14 cellular contexts compared by ENCODE assay signal in genomic region chr19:49807174-49807830, GRCh38. TPM values are rescaled to one million over a fixed set of nuclear protein-coding genes. Genes with fewer than 3 reads are reported as not detected.
DNase-seq lines count a peak whose midpoint lies in the region; ATAC-seq, FAIRE-seq and TF ChIP-seq lines count a peak whose summit lies in the region.
"Had no signal": no experiment of that assay in that cellular context is flagged by ENCODE, and none has a peak within 500 bp of the region (broad histone marks: within the 10 kb centered on the region; RNA-seq: fewer than 3 reads in every experiment).

No MANE protein-coding gene starts in this region.

- no peaks in the 10 kb centered on the region for H3K27me3 ChIP-seq in OCI-LY1 (ENCODE audit: insufficient read depth, low read length)
- H3K27me3 ChIP-seq in K562 (ENCODE audit: control insufficient read depth in 2 of 2, insufficient read depth in 2 of 2, low read length in 2 of 2), result no peaks in the 10 kb centered on the region
- no peaks in the 10 kb centered on the region for H3K27me3 ChIP-seq in SK-N-SH (ENCODE audit: insufficient read depth)
- H3K27me3 ChIP-seq: left lung, uterus had no signal

- H3K9me3 ChIP-seq in OCI-LY1 (ENCODE audit: low read length), result no peaks in the 10 kb centered on the region
- H3K9me3 ChIP-seq in K562 (replicated peaks; ENCODE audit: control insufficient read depth, insufficient read depth, low read depth, low read length), result no peaks in the 10 kb centered on the region
- no peaks in the 10 kb centered on the region for H3K9me3 ChIP-seq in SK-N-SH
- H3K9me3 ChIP-seq: left lung, uterus had no signal

- TF ChIP-seq POLR2A in K562 (conservative IDR thresholded peaks at IDR 0.05), result no peak; the same call in 1 of the 2 replicates

- H4K20me1 ChIP-seq in OCI-LY1 (ENCODE audit: insufficient read depth, low read length) (no peaks in the 10 kb centered on the region), K562 (replicated peaks; ENCODE audit: control insufficient read depth, insufficient read depth, low read length) (peaks cover 5% of the 10 kb centered on the region), SK-N-SH (ENCODE audit: insufficient read depth) (peaks cover 4% of the 10 kb centered on the region; the same call in 1 of the 2 replicates)

- CTCF ChIA-PET in K562 (lab: Yijun Ruan, JAX; ENCODE audit: low intra/inter-chr PET ratio), result no interaction called here
- CTCF ChIA-PET in SK-N-SH (lab: Yijun Ruan, JAX), result interaction anchor here (0.9 kb wide), 1 partner anchor 127 kb away, joined by 3 read pairs; no protein-coding TSS in a partner anchor

- H3K36me3 ChIP-seq in OCI-LY1 (ENCODE audit: insufficient read depth, low read length) (peaks cover 48% of the 10 kb centered on the region), K562 (ENCODE audit: control insufficient read depth, insufficient read depth, low read length) (peaks cover 56% of the 10 kb centered on the region), SK-N-SH (replicated peaks in 1 of 2; ENCODE audit: control insufficient read depth in 1 of 2, insufficient read depth in 2 of 2, low read length in 1 of 2) (peaks cover 8 to 23% of the 10 kb centered on the region in 2 experiments)
- H3K36me3 ChIP-seq: uterus had no signal

- peak overlapping the region; percentile 16 for H3K27ac Mint-ChIP-seq in activated naive CD8-positive, alpha-beta T cell
- no peak overlapping the region for H3K27ac Mint-ChIP-seq in activated naive CD8-positive, alpha-beta T cell treated with anti-CD3 and anti-CD28 coated beads, Interleukin-2, amount 50 U/mL, for 24 hours
- peak overlapping the region; percentile 81 for H3K27ac Mint-ChIP-seq in stimulated activated naive B cell treated with anti-CD40 and anti-IgM and Interleukin-4, amounts not matched to agents 10 μg/mL and 1 μg/mL and 100 μg/mL, for 72 hours

- ATAC-seq in activated naive CD8-positive, alpha-beta T cell treated with anti-CD3 and anti-CD28 coated beads, Interleukin-2, amount 50 U/mL, for 24 hours, result no peak
- ATAC-seq in K562, result no peak
- ATAC-seq in stimulated activated naive B cell treated with anti-CD40 and anti-IgM and Interleukin-4, amounts not matched to agents 10 μg/mL and 1 μg/mL and 100 μg/mL, for 72 hours (replicated peaks), result peak; percentile 44 to 49
- ATAC-seq: left lung had no signal

- H3K9me3 Mint-ChIP-seq in activated naive CD8-positive, alpha-beta T cell (ENCODE audit: low read depth), result no peaks in the 10 kb centered on the region
- no peaks in the 10 kb centered on the region for H3K9me3 Mint-ChIP-seq in activated naive CD8-positive, alpha-beta T cell treated with anti-CD3 and anti-CD28 coated beads, Interleukin-2, amount 50 U/mL, for 24 hours
- H3K9me3 Mint-ChIP-seq in stimulated activated naive B cell treated with anti-CD40 and anti-IgM and Interleukin-4, amounts not matched to agents 10 μg/mL and 1 μg/mL and 100 μg/mL, for 72 hours, result no peaks in the 10 kb centered on the region

- H3F3A ChIP-seq in OCI-LY1 (ENCODE audit: insufficient read depth, low read length), result no peaks in the 10 kb centered on the region
- peaks cover 20% of the 10 kb centered on the region for H3F3A ChIP-seq in SK-N-SH (replicated peaks; ENCODE audit: insufficient read depth)

- no peak for TF ChIP-seq CTCF in OCI-LY1 (IDR thresholded peaks at IDR 0.05; ENCODE audit: low read length)
- no peak for TF ChIP-seq CTCF in K562 (IDR thresholded peaks at IDR 0.05 in 2 of 3, conservative IDR thresholded peaks at IDR 0.05 in 1 of 3; ENCODE audit: insufficient read depth in 2 of 3, low read depth in 1 of 3, low read length in 3 of 3)
- no peak for TF ChIP-seq CTCF in SK-N-SH (IDR thresholded peaks at IDR 0.05)

- no TSS peak for BruUV-seq in K562 (replicated peaks; lab: Mats Ljungman, UMichigan)

- no peaks in the 10 kb centered on the region for H3K36me3 Mint-ChIP-seq in activated naive CD8-positive, alpha-beta T cell
- H3K36me3 Mint-ChIP-seq in activated naive CD8-positive, alpha-beta T cell treated with anti-CD3 and anti-CD28 coated beads, Interleukin-2, amount 50 U/mL, for 24 hours (ENCODE audit: low read depth), result peaks cover 17% of the 10 kb centered on the region
- peaks cover 29 to 32% of the 10 kb centered on the region in 2 donors for H3K36me3 Mint-ChIP-seq in stimulated activated naive B cell treated with anti-CD40 and anti-IgM and Interleukin-4, amounts not matched to agents 10 μg/mL and 1 μg/mL and 100 μg/mL, for 72 hours

- H3K4me1 ChIP-seq in OCI-LY1 (ENCODE audit: insufficient read depth, low read length, severe bottlenecking) (peaks cover 31% of the 10 kb centered on the region), K562 (replicated peaks in 1 of 2; ENCODE audit: control insufficient read depth in 2 of 2, insufficient read depth in 2 of 2, low read length in 2 of 2) (peaks cover 25 to 57% of the 10 kb centered on the region in 2 experiments), SK-N-SH (ENCODE audit: control insufficient read depth in 1 of 2, insufficient read depth in 2 of 2, low read depth in 1 of 2, low read length in 1 of 2) (peaks cover 9 to 23% of the 10 kb centered on the region in 2 experiments; a peak in 3 of 4 replicates)

- TF ChIP-seq EP300 in K562 (IDR thresholded peaks at IDR 0.05; ENCODE audit: low read length) (no peak), SK-N-SH (IDR thresholded peaks at IDR 0.05; ENCODE audit: borderline replicate concordance in 1 of 2, low read depth in 1 of 2, low read length in 1 of 2) (no peak)

- TF ChIP-seq RAD21 in K562 (CRISPR knock-in tag; conservative IDR thresholded peaks at IDR 0.05 in 1 of 2, IDR thresholded peaks at IDR 0.05 in 1 of 2) (no peak), SK-N-SH (IDR thresholded peaks at IDR 0.05; ENCODE audit: low read length) (no peak)

- H3K79me2 ChIP-seq in OCI-LY1 (ENCODE audit: insufficient read depth, low read length) (no peaks in the 10 kb centered on the region), K562 (ENCODE audit: control insufficient read depth, insufficient read depth, low read length) (no peaks in the 10 kb centered on the region), SK-N-SH (ENCODE audit: insufficient read depth) (no peaks in the 10 kb centered on the region)

- H3K27ac ChIP-seq in OCI-LY1 (ENCODE audit: low read depth, low read length, poor library complexity, severe bottlenecking), result peak overlapping the region; percentile 58
- H3K27ac ChIP-seq in K562 (ENCODE audit: extremely low read depth, low read depth, low read length), result peak overlapping the region; percentile 10; the same call in 1 of the 3 replicates
- H3K27ac ChIP-seq in SK-N-SH (ENCODE audit: low read depth in 2 of 2, low read length in 1 of 2), result no peak overlapping the region

- no peak for FAIRE-seq in K562 (lab: Jason Lieb, UNC)

- in situ Hi-C loops in K562 (cut with MboI), result no loop called here

- no peak overlapping the region for H3K4me3 ChIP-seq in OCI-LY1 (ENCODE audit: low read depth, low read length, poor library complexity, severe bottlenecking)
- H3K4me3 ChIP-seq in K562, result no peak overlapping the region
- no peak overlapping the region for H3K4me3 ChIP-seq in SK-N-SH (ENCODE audit: low read depth in 2 of 2, low read length in 1 of 2)
- H3K4me3 ChIP-seq: left lung, uterus had no signal

- no peak for DNase-seq in activated naive CD8-positive, alpha-beta T cell treated with anti-CD3 and anti-CD28 coated beads, Interleukin-2, amount 50 U/mL, for 24 hours
- DNase-seq in K562 (ENCODE audit: extremely low read depth in 1 of 4, low spot score in 3 of 4), result no peak
- no peak for DNase-seq in stimulated activated naive B cell treated with anti-CD40 and anti-IgM and Interleukin-4, amounts not matched to agents 10 μg/mL and 1 μg/mL and 100 μg/mL, for 72 hours
- DNase-seq in NCI-H345 treated with DMSO at 0.1 percent for 48 hours (lab: John Stamatoyannopoulos, UW; ENCODE audit: unreplicated experiment), result no peak
- no peak for DNase-seq in SK-N-SH
- no peak for DNase-seq in hepatic stellate cell (ENCODE audit: low spot score)
- DNase-seq: glutamatergic neuron, left lung, NCI-H1105 treated with DMSO at 0.1 percent for 48 hours, NCI-H69, occipital lobe, uterus had no signal

- peaks cover 25% of the 10 kb centered on the region for H3K4me1 Mint-ChIP-seq in activated naive CD8-positive, alpha-beta T cell (ENCODE audit: low read depth)
- peaks cover 30% of the 10 kb centered on the region for H3K4me1 Mint-ChIP-seq in activated naive CD8-positive, alpha-beta T cell treated with anti-CD3 and anti-CD28 coated beads, Interleukin-2, amount 50 U/mL, for 24 hours
- peaks cover 29 to 48% of the 10 kb centered on the region in 2 donors for H3K4me1 Mint-ChIP-seq in stimulated activated naive B cell treated with anti-CD40 and anti-IgM and Interleukin-4, amounts not matched to agents 10 μg/mL and 1 μg/mL and 100 μg/mL, for 72 hours

- intact Hi-C loops in K562 (cut with micrococcal nuclease), result loop anchor here (5.0 kb wide), 1 partner anchor 40 kb away; the partner anchor contains the start of gene AP2A1

- H3K4me3 Mint-ChIP-seq in activated naive CD8-positive, alpha-beta T cell, result no peak overlapping the region
- H3K4me3 Mint-ChIP-seq in activated naive CD8-positive, alpha-beta T cell treated with anti-CD3 and anti-CD28 coated beads, Interleukin-2, amount 50 U/mL, for 24 hours, result no peak overlapping the region
- no peak overlapping the region for H3K4me3 Mint-ChIP-seq in stimulated activated naive B cell treated with anti-CD40 and anti-IgM and Interleukin-4, amounts not matched to agents 10 μg/mL and 1 μg/mL and 100 μg/mL, for 72 hours

- no peaks in the 10 kb centered on the region for H3K9me1 ChIP-seq in K562 (ENCODE audit: control insufficient read depth, insufficient read depth, low read length)

- H3K4me2 ChIP-seq in OCI-LY1 (ENCODE audit: low read length) (no peak overlapping the region), K562 (ENCODE audit: insufficient read depth, low read length) (no peak overlapping the region), SK-N-SH (no peak overlapping the region)

- 74% methylated on average over 14 of the region's 14 CpGs for WGBS in K562 (ENCODE audit: insufficient coverage, low coverage, missing lambda C conversion rate)
- WGBS in SK-N-SH (ENCODE audit: low lambda C conversion rate), result 90% methylated on average over 11 of the region's 14 CpGs

- H2AFZ ChIP-seq in OCI-LY1 (ENCODE audit: low read length) (no peak overlapping the region), K562 (ENCODE audit: low read depth, low read length) (no peak overlapping the region), SK-N-SH (ENCODE audit: low read depth) (no peak overlapping the region)

- no peaks in the 10 kb centered on the region for H3K27me3 Mint-ChIP-seq in activated naive CD8-positive, alpha-beta T cell
- no peaks in the 10 kb centered on the region for H3K27me3 Mint-ChIP-seq in activated naive CD8-positive, alpha-beta T cell treated with anti-CD3 and anti-CD28 coated beads, Interleukin-2, amount 50 U/mL, for 24 hours
- H3K27me3 Mint-ChIP-seq in stimulated activated naive B cell treated with anti-CD40 and anti-IgM and Interleukin-4, amounts not matched to agents 10 μg/mL and 1 μg/mL and 100 μg/mL, for 72 hours, result no peaks in the 10 kb centered on the region

- POLR2A ChIA-PET in K562 (lab: Yijun Ruan, JAX), result interaction anchor here (0.6 to 1.2 kb wide), 3 partner anchors 21 to 131 kb away, joined by 3 read pairs; partner anchors contain the start of gene PTOV1
- POLR2A ChIA-PET in SK-N-SH (lab: Yijun Ruan, JAX), result no interaction called here

- no peaks in the 10 kb centered on the region for H3K9me2 ChIP-seq in OCI-LY1 (ENCODE audit: low read depth, low read length)
- no peaks in the 10 kb centered on the region for H3K9me2 ChIP-seq in SK-N-SH

- H3K9ac ChIP-seq in OCI-LY1 (ENCODE audit: low read length) (no peak overlapping the region), K562 (ENCODE audit: insufficient read depth in 1 of 2, low read depth in 2 of 2, low read length in 2 of 2) (peak overlapping the region in 1 of 2 experiments; percentile 84; a peak in 2 of 4 replicates), SK-N-SH (no peak overlapping the region)

RNA-seq across cellular contexts. Expression of gene FUZ, which starts 5.8 kb away (rescaled TPM):
- total RNA-seq in K562 (2011; cell fraction: chromatin; rRNA removed; ENCODE audit: low replicate concordance), result 5.3 and 13.3 TPM in 2 replicates
- total RNA-seq in K562 (2011; cell fraction: nucleolus; rRNA removed), result 8.2 and 9.1 TPM in 2 replicates
- total RNA-seq in K562 (2011; cell fraction: nucleoplasm; rRNA removed), result 8.2 and 8.4 TPM in 2 replicates
- total RNA-seq in K562 (2014; rRNA removed) (6.6 and 10.6 TPM in 2 replicates), K562 (2014; rRNA removed; fragmentation: Illumina TruSeq; extraction: Trizol) (1.9 and 3.5 TPM in 2 replicates), K562 (2015; rRNA removed; fragmentation: Illumina TruSeq; extraction: Trizol) (2.9 and 3.8 TPM in 2 replicates), K562 (2021) (6.7 and 7.6 TPM in 2 replicates)
- polyA plus RNA-seq in K562 (2011; rRNA removed) (2.7 and 3.6 TPM in 2 replicates), K562 (2014; fragmentation: Illumina TruSeq; extraction: Trizol) (3.2 and 4.5 TPM in 2 replicates), K562 (2014; fragmentation: Nextera tagmentation; extraction: Ambion mirVana) (under 1 TPM in 1 of 2 experiments, not detected in 1; 0.17 TPM), K562 (2014; rRNA removed) (4.7 and 11.5 TPM in 2 replicates), SK-N-SH (2012; rRNA removed) (23.7 and 29.9 TPM in 2 replicates)
- 4.8 and 5.7 TPM in 2 replicates for polyA plus RNA-seq in K562 (2011; cell fraction: cytosol; rRNA removed)
- 7.4 and 9.5 TPM in 2 replicates for polyA plus RNA-seq in K562 (2011; cell fraction: nucleus; rRNA removed)
- 6.3 and 6.4 TPM in 2 replicates for polyA plus RNA-seq in K562 (2012)
- polyA minus RNA-seq in K562 (2011; rRNA and poly(A)+ RNA removed), result 2.0 and 2.2 TPM in 2 replicates
- polyA minus RNA-seq in K562 (2011; cell fraction: cytosol; rRNA and poly(A)+ RNA removed), result 2.6 and 6.6 TPM in 2 replicates
- 1.2 and 3.7 TPM in 2 replicates for polyA minus RNA-seq in K562 (2011; cell fraction: nucleus; rRNA and poly(A)+ RNA removed)
- 15.2 and 23.5 TPM in 2 replicates for polyA plus RNA-seq in SK-N-SH (2012; cell fraction: cytosol; rRNA removed)
- polyA plus RNA-seq in SK-N-SH (2012; cell fraction: nucleus; rRNA removed), result 56.1 and 56.3 TPM in 2 replicates

RNA-seq across cellular contexts. Expression of gene MED25, which starts 10.8 kb away (rescaled TPM):
- total RNA-seq in K562 (2011; cell fraction: chromatin; rRNA removed; ENCODE audit: low replicate concordance), result 109 and 190 TPM in 2 replicates
- 97.8 and 99.2 TPM in 2 replicates for total RNA-seq in K562 (2011; cell fraction: nucleolus; rRNA removed)
- total RNA-seq in K562 (2011; cell fraction: nucleoplasm; rRNA removed), result 109 and 111 TPM in 2 replicates
- 19.3 and 30.1 TPM in 2 replicates for total RNA-seq in K562 (2014; rRNA removed)
- 15.7 and 17.1 TPM in 2 replicates for total RNA-seq in K562 (2014; rRNA removed; fragmentation: Illumina TruSeq; extraction: Trizol)
- 14.5 and 16.0 TPM in 2 replicates for total RNA-seq in K562 (2015; rRNA removed; fragmentation: Illumina TruSeq; extraction: Trizol)
- total RNA-seq in K562 (2021), result 83.5 and 93.9 TPM in 2 replicates
- polyA plus RNA-seq in K562 (2011; rRNA removed), result 23.0 and 31.0 TPM in 2 replicates
- polyA plus RNA-seq in K562 (2011; cell fraction: cytosol; rRNA removed), result 18.3 and 19.6 TPM in 2 replicates
- 111 and 131 TPM in 2 replicates for polyA plus RNA-seq in K562 (2011; cell fraction: nucleus; rRNA removed)
- polyA plus RNA-seq in K562 (2012), result 57.3 and 63.8 TPM in 2 replicates
- 56.7 and 72.9 TPM in 2 replicates for polyA plus RNA-seq in K562 (2014; fragmentation: Illumina TruSeq; extraction: Trizol)
- 1 to 10 TPM; 4.1 to 4.4 TPM for polyA plus RNA-seq in K562 (2014; fragmentation: Nextera tagmentation; extraction: Ambion mirVana)
- polyA plus RNA-seq in K562 (2014; rRNA removed), result 37.8 and 40.3 TPM in 2 replicates
- polyA minus RNA-seq in K562 (2011; rRNA and poly(A)+ RNA removed), result 20.8 and 22.4 TPM in 2 replicates
- polyA minus RNA-seq in K562 (2011; cell fraction: cytosol; rRNA and poly(A)+ RNA removed), result 35.9 and 50.9 TPM in 2 replicates
- polyA minus RNA-seq in K562 (2011; cell fraction: nucleus; rRNA and poly(A)+ RNA removed), result 38.8 and 53.6 TPM in 2 replicates
- 15.7 and 30.2 TPM in 2 replicates for polyA plus RNA-seq in SK-N-SH (2012; rRNA removed)
- polyA plus RNA-seq in SK-N-SH (2012; cell fraction: cytosol; rRNA removed), result 20.5 and 25.3 TPM in 2 replicates
- 105 and 119 TPM in 2 replicates for polyA plus RNA-seq in SK-N-SH (2012; cell fraction: nucleus; rRNA removed)

RNA-seq across cellular contexts. Expression of gene AP2A1, which starts 40.5 kb away (rescaled TPM):
- 142 and 352 TPM in 2 replicates for total RNA-seq in K562 (2011; cell fraction: chromatin; rRNA removed; ENCODE audit: low replicate concordance)
- total RNA-seq in K562 (2011; cell fraction: nucleolus; rRNA removed), result 179 and 183 TPM in 2 replicates
- 173 and 215 TPM in 2 replicates for total RNA-seq in K562 (2011; cell fraction: nucleoplasm; rRNA removed)
- 77.6 and 109 TPM in 2 replicates for total RNA-seq in K562 (2014; rRNA removed)
- 21.5 and 23.4 TPM in 2 replicates for total RNA-seq in K562 (2014; rRNA removed; fragmentation: Illumina TruSeq; extraction: Trizol)
- 29.1 and 31.8 TPM in 2 replicates for total RNA-seq in K562 (2015; rRNA removed; fragmentation: Illumina TruSeq; extraction: Trizol)
- 138 and 150 TPM in 2 replicates for total RNA-seq in K562 (2021)
- polyA plus RNA-seq in K562 (2011; rRNA removed), result 31.9 and 75.2 TPM in 2 replicates
- polyA plus RNA-seq in K562 (2011; cell fraction: cytosol; rRNA removed), result 57.0 and 118 TPM in 2 replicates
- 98.4 and 141 TPM in 2 replicates for polyA plus RNA-seq in K562 (2011; cell fraction: nucleus; rRNA removed)
- polyA plus RNA-seq in K562 (2012), result 97.7 and 117 TPM in 2 replicates
- 47.0 and 81.3 TPM in 2 replicates for polyA plus RNA-seq in K562 (2014; fragmentation: Illumina TruSeq; extraction: Trizol)
- polyA plus RNA-seq in K562 (2014; fragmentation: Nextera tagmentation; extraction: Ambion mirVana), result 1 to 10 TPM in 1 of 2 experiments, under 1 TPM in 1; 0.55 to 1.5 TPM
- polyA plus RNA-seq in K562 (2014; rRNA removed), result 89.6 and 91.9 TPM in 2 replicates
- polyA minus RNA-seq in K562 (2011; rRNA and poly(A)+ RNA removed), result 65.8 and 75.2 TPM in 2 replicates
- 102 and 161 TPM in 2 replicates for polyA minus RNA-seq in K562 (2011; cell fraction: cytosol; rRNA and poly(A)+ RNA removed)
- 54.4 and 66.2 TPM in 2 replicates for polyA minus RNA-seq in K562 (2011; cell fraction: nucleus; rRNA and poly(A)+ RNA removed)
- polyA plus RNA-seq in SK-N-SH (2012; rRNA removed), result 59.6 and 74.8 TPM in 2 replicates
- polyA plus RNA-seq in SK-N-SH (2012; cell fraction: cytosol; rRNA removed), result 26.7 and 43.4 TPM in 2 replicates
- 104 and 135 TPM in 2 replicates for polyA plus RNA-seq in SK-N-SH (2012; cell fraction: nucleus; rRNA removed)

RNA-seq across cellular contexts. Expression of gene PTOV1, which starts 43.7 kb away (rescaled TPM):
- total RNA-seq in K562 (2011; cell fraction: chromatin; rRNA removed; ENCODE audit: low replicate concordance), result 128 and 364 TPM in 2 replicates
- total RNA-seq in K562 (2011; cell fraction: nucleolus; rRNA removed), result 274 and 281 TPM in 2 replicates
- total RNA-seq in K562 (2011; cell fraction: nucleoplasm; rRNA removed), result 195 and 218 TPM in 2 replicates
- total RNA-seq in K562 (2014; rRNA removed) (61.3 and 79.5 TPM in 2 replicates), K562 (2014; rRNA removed; fragmentation: Illumina TruSeq; extraction: Trizol) (14.0 and 23.3 TPM in 2 replicates), K562 (2015; rRNA removed; fragmentation: Illumina TruSeq; extraction: Trizol) (43.5 and 44.6 TPM in 2 replicates), K562 (2021) (156 and 169 TPM in 2 replicates)
- polyA plus RNA-seq in K562 (2011; rRNA removed) (33.0 and 58.6 TPM in 2 replicates), K562 (2014; fragmentation: Illumina TruSeq; extraction: Trizol) (61.7 and 81.3 TPM in 2 replicates), K562 (2014; fragmentation: Nextera tagmentation; extraction: Ambion mirVana) (1 to 10 TPM; 4.9 to 9.3 TPM), K562 (2014; rRNA removed) (68.1 and 75.0 TPM in 2 replicates), SK-N-SH (2012; rRNA removed) (56.1 and 95.0 TPM in 2 replicates)
- 39.8 and 67.6 TPM in 2 replicates for polyA plus RNA-seq in K562 (2011; cell fraction: cytosol; rRNA removed)
- 302 and 359 TPM in 2 replicates for polyA plus RNA-seq in K562 (2011; cell fraction: nucleus; rRNA removed)
- 104 and 153 TPM in 2 replicates for polyA plus RNA-seq in K562 (2012)
- polyA minus RNA-seq in K562 (2011; rRNA and poly(A)+ RNA removed), result 22.8 and 25.3 TPM in 2 replicates
- polyA minus RNA-seq in K562 (2011; cell fraction: cytosol; rRNA and poly(A)+ RNA removed), result 60.9 and 84.8 TPM in 2 replicates
- polyA minus RNA-seq in K562 (2011; cell fraction: nucleus; rRNA and poly(A)+ RNA removed), result 81.6 and 99.6 TPM in 2 replicates
- polyA plus RNA-seq in SK-N-SH (2012; cell fraction: cytosol; rRNA removed), result 32.2 and 57.7 TPM in 2 replicates
- polyA plus RNA-seq in SK-N-SH (2012; cell fraction: nucleus; rRNA removed), result 272 and 289 TPM in 2 replicates

RNA-seq across cellular contexts. Expression of gene TSKS, which starts 44.2 kb away (rescaled TPM):
- total RNA-seq in K562 (2011; cell fraction: chromatin; rRNA removed; ENCODE audit: low replicate concordance), result 3.2 and 5.6 TPM in 2 replicates
- 4.0 and 5.0 TPM in 2 replicates for total RNA-seq in K562 (2011; cell fraction: nucleolus; rRNA removed)
- total RNA-seq in K562 (2011; cell fraction: nucleoplasm; rRNA removed), result 2.4 TPM in 2 replicates
- total RNA-seq in K562 (2014; rRNA removed) (3.3 and 4.5 TPM in 2 replicates), K562 (2014; rRNA removed; fragmentation: Illumina TruSeq; extraction: Trizol) (0.64 and 0.80 TPM in 2 replicates), K562 (2015; rRNA removed; fragmentation: Illumina TruSeq; extraction: Trizol) (1.2 and 1.3 TPM in 2 replicates), K562 (2021) (2.3 and 2.4 TPM in 2 replicates)
- polyA plus RNA-seq in K562 (2011; rRNA removed) (0.75 and 1.4 TPM in 2 replicates), K562 (2014; fragmentation: Illumina TruSeq; extraction: Trizol) (0.70 and 1.2 TPM in 2 replicates), K562 (2014; fragmentation: Nextera tagmentation; extraction: Ambion mirVana) (under 1 TPM; 0.14 to 0.35 TPM), K562 (2014; rRNA removed) (1.9 and 2.2 TPM in 2 replicates), SK-N-SH (2012; rRNA removed) (not detected in 2 replicates)
- 1.0 and 1.6 TPM in 2 replicates for polyA plus RNA-seq in K562 (2011; cell fraction: cytosol; rRNA removed)
- polyA plus RNA-seq in K562 (2011; cell fraction: nucleus; rRNA removed), result 2.7 and 3.3 TPM in 2 replicates
- 2.9 and 4.5 TPM in 2 replicates for polyA plus RNA-seq in K562 (2012)
- 0.42 and 0.49 TPM in 2 replicates for polyA minus RNA-seq in K562 (2011; rRNA and poly(A)+ RNA removed)
- polyA minus RNA-seq in K562 (2011; cell fraction: cytosol; rRNA and poly(A)+ RNA removed), result 0.86 and 1.0 TPM in 2 replicates
- polyA minus RNA-seq in K562 (2011; cell fraction: nucleus; rRNA and poly(A)+ RNA removed), result 1.4 and 2.2 TPM in 2 replicates
- 0.03 TPM in 1 of 2 replicates, not detected in the other for polyA plus RNA-seq in SK-N-SH (2012; cell fraction: cytosol; rRNA removed)
- 0.04 TPM in 1 of 2 replicates, not detected in the other for polyA plus RNA-seq in SK-N-SH (2012; cell fraction: nucleus; rRNA removed)

Comparison
In these comparisons a context has a peak if more than half of its experiments do, and no peak if none do; other contexts are left out.
1. ATAC-seq: peak in stimulated activated naive B cell treated with anti-CD40 and anti-IgM and Interleukin-4, amounts not matched to agents 10 μg/mL and 1 μg/mL and 100 μg/mL, for 72 hours (2 of 2); none in activated naive CD8-positive, alpha-beta T cell treated with anti-CD3 and anti-CD28 coated beads, Interleukin-2, amount 50 U/mL, for 24 hours (single experiment) and K562 (single experiment).
2. H3K27ac ChIP-seq: peak in OCI-LY1 (single experiment) and K562 (single experiment); none in SK-N-SH (0 of 2).